Comparison of ENCODE assay signal across 1 cellular context in genomic region chr9:82975176-82975575, GRCh38.
TF ChIP-seq lines count a peak whose summit lies in the region.

No MANE protein-coding gene starts in this region.

TF ChIP-seq in HepG2, 621 proteins besides CTCF, POLR2A, EP300 and RAD21 (continued from another document):
- TF ChIP-seq SKIL (CRISPR knock-in tag; IDR thresholded peaks at IDR 0.05; ENCODE audit: borderline replicate concordance): no peak
- TF ChIP-seq ARID5B (CRISPR knock-in tag; IDR thresholded peaks at IDR 0.05): no peak
- no peak for TF ChIP-seq DMAP1 (CRISPR knock-in tag; IDR thresholded peaks at IDR 0.05)
- no peak for TF ChIP-seq SMYD3 (CRISPR knock-in tag; IDR thresholded peaks at IDR 0.05)
- peak; percentile 45; the same call in 1 of the 2 replicates for TF ChIP-seq CREB1 (IDR thresholded peaks at IDR 0.05)
- TF ChIP-seq CREB1 (CRISPR knock-in tag; IDR thresholded peaks at IDR 0.05): no peak
- no peak for TF ChIP-seq SUZ12 (IDR thresholded peaks at IDR 0.05; ENCODE audit: low read depth, low read length)
- no peak for TF ChIP-seq DBP (CRISPR knock-in tag; IDR thresholded peaks at IDR 0.05; ENCODE audit: not compliant biosample characterization)
- TF ChIP-seq ZNF644 (CRISPR knock-in tag; IDR thresholded peaks at IDR 0.05; ENCODE audit: low read depth): no peak
- TF ChIP-seq ZNF280B (CRISPR knock-in tag; IDR thresholded peaks at IDR 0.05; ENCODE audit: borderline replicate concordance): no peak
- no peak for TF ChIP-seq ZNF773 (CRISPR knock-in tag; IDR thresholded peaks at IDR 0.05; ENCODE audit: borderline replicate concordance)
- TF ChIP-seq NR1H2 (CRISPR knock-in tag; IDR thresholded peaks at IDR 0.05; ENCODE audit: borderline replicate concordance, low read depth): no peak
- no peak for TF ChIP-seq MIER2 (CRISPR knock-in tag; IDR thresholded peaks at IDR 0.05)
